Comparison of ENCODE assay signal across 8 cellular contexts in genomic region chr10:102241444-102242117, GRCh38. TPM values are rescaled to one million over a fixed set of nuclear protein-coding genes. Genes with fewer than 3 reads are reported as not detected.
DNase-seq lines count a peak whose midpoint lies in the region; ATAC-seq lines count a peak whose summit lies in the region.

Gene PITX3, minus strand, starts transcription at chr10:102241512. Its CDS starts 9,432 bp downstream, at chr10:102232080.

- no peaks in the 10 kb centered on the region for H3K9me3 ChIP-seq in muscle layer of duodenum (ENCODE audit: control insufficient read depth in 1 of 2, low read length in 2 of 2)

- peak within 1 kb of the TSS; percentile 80 for H3K4me3 Mint-ChIP-seq in activated T-cell treated with anti-CD3 and anti-CD28 coated beads, Interleukin-2, amount 50 U/mL, for 4 hours

- peak within 1 kb of the TSS; percentile 79 for H2AFZ ChIP-seq in ACC112 (ENCODE audit: low read length, unreplicated experiment)

- H3K27ac ChIP-seq in ACC112 (ENCODE audit: low read depth, low read length) = no peak within 1 kb of the TSS
- no peak within 1 kb of the TSS for H3K27ac ChIP-seq in muscle layer of duodenum (ENCODE audit: low read length)

- H3K4me3 ChIP-seq in ACC112 (ENCODE audit: low read depth, low read length) = peak within 1 kb of the TSS; percentile 77
- H3K4me3 ChIP-seq in muscle layer of duodenum (ENCODE audit: low read depth in 1 of 2, low read length in 2 of 2) = peak within 1 kb of the TSS; percentile 72 to 79

- ATAC-seq in GM18519 (IDR thresholded peaks at IDR 0.05; ENCODE audit: low FRiP score, unreplicated experiment) = peak; percentile 36
- ATAC-seq in HG03342 (IDR thresholded peaks at IDR 0.05; ENCODE audit: unreplicated experiment) = peak; percentile 53
- ATAC-seq in activated T-cell treated with anti-CD3 and anti-CD28 coated beads, Interleukin-2, amount 50 U/mL, for 4 hours = peak; percentile 69 to 72
- peak; percentile 79 for ATAC-seq in esophagus mucosa

- peaks cover 25% of the 10 kb centered on the region for H3K4me1 ChIP-seq in ACC112 (ENCODE audit: control insufficient read depth, insufficient read depth, low read length, unreplicated experiment)
- H3K4me1 ChIP-seq in muscle layer of duodenum (ENCODE audit: control insufficient read depth in 1 of 2, insufficient read depth in 2 of 2, low read length in 2 of 2) = peaks cover 6 to 36% of the 10 kb centered on the region in 2 donors

- H3K4me1 Mint-ChIP-seq in activated T-cell treated with anti-CD3 and anti-CD28 coated beads, Interleukin-2, amount 50 U/mL, for 4 hours (ENCODE audit: low read depth) = peaks cover 27% of the 10 kb centered on the region

- H3K36me3 Mint-ChIP-seq in activated T-cell treated with anti-CD3 and anti-CD28 coated beads, Interleukin-2, amount 50 U/mL, for 4 hours (ENCODE audit: insufficient read depth) = no peaks in the 10 kb centered on the region

- peaks cover 10% of the 10 kb centered on the region for H3K79me2 ChIP-seq in ACC112 (ENCODE audit: control insufficient read depth, insufficient read depth, low read length, unreplicated experiment)

- peak; percentile 98 for DNase-seq in OCI-M1 (lab: John Stamatoyannopoulos, UW)
- peak; percentile 81 for DNase-seq in activated T-cell treated with anti-CD3 and anti-CD28 coated beads, Interleukin-2, amount 50 U/mL, for 4 hours
- DNase-seq in stimulated activated CD8-positive, alpha-beta memory T cell treated with anti-CD3 and anti-CD28 coated beads, Interleukin-4, amount 100 ng/mL, for 4 hours (ENCODE audit: low read depth in 2 of 2, low spot score in 1 of 2) = peak; percentile 78 to 79

- H3K27me3 Mint-ChIP-seq in activated T-cell treated with anti-CD3 and anti-CD28 coated beads, Interleukin-2, amount 50 U/mL, for 4 hours (ENCODE audit: low read depth) = peaks cover 24% of the 10 kb centered on the region

- H3K9me3 Mint-ChIP-seq in activated T-cell treated with anti-CD3 and anti-CD28 coated beads, Interleukin-2, amount 50 U/mL, for 4 hours = no peaks in the 10 kb centered on the region

- H3K27me3 ChIP-seq in ACC112 (ENCODE audit: insufficient read depth, low read length) = peaks cover 7% of the 10 kb centered on the region; the same call in 1 of the 2 replicates
- no peaks in the 10 kb centered on the region for H3K27me3 ChIP-seq in muscle layer of duodenum (ENCODE audit: low read depth, low read length)

- H3K36me3 ChIP-seq in ACC112 (ENCODE audit: insufficient read depth, low read length) = no peaks in the 10 kb centered on the region
- H3K36me3 ChIP-seq in muscle layer of duodenum (ENCODE audit: control insufficient read depth in 1 of 2, insufficient read depth in 2 of 2, low read length in 2 of 2) = peaks cover 0 to 5% of the 10 kb centered on the region in 2 donors

RNA-seq across cellular contexts. Expression of gene PITX3, which starts in this region (rescaled TPM):
- under 1 TPM in 2 of 3 donors, not detected in 1; 0.25 to 0.46 TPM for total RNA-seq in activated T-cell treated with anti-CD3 and anti-CD28 coated beads, Interleukin-2, amount 50 U/mL, for 4 hours
- total RNA-seq in esophagus mucosa = not detected

Comparison
In these comparisons a context has a peak if more than half of its experiments do, and no peak if none do; other contexts are left out.
1. Peak in DNase-seq and ATAC-seq in activated T-cell treated with anti-CD3 and anti-CD28 coated beads, Interleukin-2, amount 50 U/mL, for 4 hours; RNA of the gene not detected or under 1 TPM.
2. Peak in ATAC-seq in esophagus mucosa; RNA of the gene not detected or under 1 TPM.